In genomic region chr13:63501702-63502101, GRCh38 we compare ENCODE assay signal across 11 cellular contexts.
"Had no signal": no experiment of that assay in that cellular context is flagged by ENCODE, and none has a peak within 500 bp of the region (broad histone marks: within the 10 kb centered on the region; RNA-seq: fewer than 3 reads in every experiment).

No MANE protein-coding gene starts in this region.

- H3K4me1 Mint-ChIP-seq: activated naive CD4-positive, alpha-beta T cell treated with anti-CD3 and anti-CD28 coated beads, Interleukin-2, amount 10 ng/mL, durations not matched to agents 7 days and 5 days had no signal

- H3K27me3 ChIP-seq: cardiac muscle cell had no signal

- H3K36me3 ChIP-seq: cardiac muscle cell, thoracic aorta had no signal

- H3K27ac Mint-ChIP-seq: activated CD8-positive, alpha-beta T cell treated with anti-CD3 and anti-CD28 coated beads, Interleukin-2, amount 10 ng/mL, durations not matched to agents 7 days and 5 days; activated naive CD4-positive, alpha-beta T cell treated with anti-CD3 and anti-CD28 coated beads, Interleukin-2, amount 10 ng/mL, durations not matched to agents 7 days and 5 days; T-helper 1 cell treated with Interleukin-12 subunit alpha and Interleukin-12 subunit beta and Interleukin-4 antibody, amounts not matched to agents 30 μg/mL and 1 μg/mL, for 36 hours had no signal

- H3K4me3 Mint-ChIP-seq: activated CD8-positive, alpha-beta T cell treated with anti-CD3 and anti-CD28 coated beads, Interleukin-2, amount 10 ng/mL, durations not matched to agents 7 days and 5 days; activated naive CD4-positive, alpha-beta T cell treated with anti-CD3 and anti-CD28 coated beads, Interleukin-2, amount 10 ng/mL, durations not matched to agents 7 days and 5 days; T-helper 1 cell treated with Interleukin-12 subunit alpha and Interleukin-12 subunit beta and Interleukin-4 antibody, amounts not matched to agents 30 μg/mL and 1 μg/mL, for 36 hours had no signal

- H3K9me3 ChIP-seq: thoracic aorta had no signal

- DNase-seq: activated CD4-positive, alpha-beta T cell treated with anti-CD3 and anti-CD28 coated beads for 4 hours; activated CD8-positive, alpha-beta T cell treated with anti-CD3 and anti-CD28 coated beads, Interleukin-2, amount 10 ng/mL, durations not matched to agents 7 days and 5 days; activated naive CD4-positive, alpha-beta T cell treated with anti-CD3 and anti-CD28 coated beads, Interleukin-2, amount 10 ng/mL, durations not matched to agents 7 days and 5 days; aorta; islet precursor cell; stimulated activated CD4-positive, alpha-beta T cell treated with anti-CD3 and anti-CD28 coated beads, Interleukin-4, amount 100 ng/mL, for 1 hour; stimulated activated CD8-positive, alpha-beta memory T cell treated with anti-CD3 and anti-CD28 coated beads, Interleukin-4, amount 100 ng/mL, for 48 hours; stimulated activated naive CD8-positive, alpha-beta T cell treated with anti-CD3 and anti-CD28 coated beads, Interleukin-15, Interleukin-2, amounts not matched to agents 100 U/mL and 50 U/mL, for 24 hours had no signal

- H3K36me3 Mint-ChIP-seq: activated naive CD4-positive, alpha-beta T cell treated with anti-CD3 and anti-CD28 coated beads, Interleukin-2, amount 10 ng/mL, durations not matched to agents 7 days and 5 days had no signal

- H3K4me3 ChIP-seq: cardiac muscle cell, thoracic aorta had no signal

- H3K27me3 Mint-ChIP-seq: activated naive CD4-positive, alpha-beta T cell treated with anti-CD3 and anti-CD28 coated beads, Interleukin-2, amount 10 ng/mL, durations not matched to agents 7 days and 5 days had no signal

- ATAC-seq: activated CD8-positive, alpha-beta T cell treated with anti-CD3 and anti-CD28 coated beads, Interleukin-2, amount 10 ng/mL, durations not matched to agents 7 days and 5 days; stimulated activated naive CD8-positive, alpha-beta T cell treated with anti-CD3 and anti-CD28 coated beads, Interleukin-15, Interleukin-2, amounts not matched to agents 100 U/mL and 50 U/mL, for 24 hours had no signal
